17 cellular contexts compared by ENCODE assay signal in genomic region chr22:49361164-49361563, GRCh38.
"Had no signal": no experiment of that assay in that cellular context is flagged by ENCODE, and none has a peak within 500 bp of the region (broad histone marks: within the 10 kb centered on the region; RNA-seq: fewer than 3 reads in every experiment).

No MANE protein-coding gene starts in this region.

- DNase-seq: IMR-90, NCI-H1092, NCI-H1105 treated with DMSO at 0.1 percent for 48 hours, NCI-H1436 treated with DMSO at 0.1 percent for 48 hours, NCI-H1694, NCI-H187 treated with DMSO at 0.1 percent for 48 hours, NCI-H2029 treated with DMSO at 0.1 percent for 48 hours, NCI-H2227 treated with DMSO at 0.1 percent for 48 hours, NCI-H524, NCI-H526 treated with DMSO at 0.1 percent for 48 hours, NCI-H748 treated with DMSO at 0.1 percent for 48 hours, PC-3, SHP77 had no signal

- H3K9ac ChIP-seq: KMS-11 had no signal

- FAIRE-seq: HepG2 had no signal

- H3K4me2 ChIP-seq: KMS-11 had no signal

- H3K27ac ChIP-seq: KMS-11, RWPE1 had no signal

- ATAC-seq: HepG2, Panc1, PC-3 had no signal
